ENCODE assay signal across 17 cellular contexts in the genomic region with DNA sequence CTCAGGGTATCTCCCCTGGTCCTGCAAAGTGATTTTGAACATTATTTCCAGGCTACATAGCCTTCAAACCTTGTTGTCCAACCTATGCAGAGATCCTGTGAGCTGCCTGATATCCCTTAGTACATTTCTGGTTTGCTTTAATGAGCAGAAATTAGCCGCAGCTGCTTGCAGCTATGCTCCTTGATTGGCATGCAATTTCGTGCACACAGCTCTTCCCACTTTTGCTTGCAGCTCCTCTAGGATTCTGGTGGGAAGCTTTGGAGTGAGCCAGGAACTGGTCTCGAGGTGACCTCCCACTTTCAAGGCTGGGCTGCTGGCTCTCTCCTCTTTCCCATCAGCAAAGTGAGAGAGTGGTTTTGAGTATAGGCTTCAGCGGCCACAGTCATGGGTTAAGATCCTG. TPM values are rescaled to one million over a fixed set of nuclear protein-coding genes. Genes with fewer than 3 reads are reported as not detected.
DNase-seq lines count a peak whose midpoint lies in the region; ATAC-seq and TF ChIP-seq lines count a peak whose summit lies in the region.
"Had no signal": no experiment of that assay in that cellular context is flagged by ENCODE, and none has a peak within 500 bp of the region (broad histone marks: within the 10 kb centered on the region; RNA-seq: fewer than 3 reads in every experiment).

No MANE protein-coding gene starts in this region.

- no peak overlapping the region for H3K27ac ChIP-seq in heart right ventricle
- no peak overlapping the region for H3K27ac ChIP-seq in RWPE2 (ENCODE audit: poor library complexity, severe bottlenecking)

- TF ChIP-seq CTCF in heart right ventricle (IDR thresholded peaks at IDR 0.05) = no peak
- no peak for TF ChIP-seq CTCF in RWPE2 (IDR thresholded peaks at IDR 0.05; ENCODE audit: poor library complexity, severe bottlenecking)

- H3K9me3 ChIP-seq in heart right ventricle = no peaks in the 10 kb centered on the region
- no peaks in the 10 kb centered on the region for H3K9me3 ChIP-seq in RWPE2 (ENCODE audit: severe bottlenecking)
- H3K9me3 ChIP-seq: HAP-1 had no signal

- H3K4me1 ChIP-seq in heart right ventricle (no peaks in the 10 kb centered on the region), RWPE2 (ENCODE audit: insufficient read depth, poor library complexity, severe bottlenecking) (no peaks in the 10 kb centered on the region)
- H3K4me1 ChIP-seq: Caco-2, HAP-1 had no signal

- intact Hi-C loops in cardiac septum (cut with DNase I) = no loop called here
- intact Hi-C loops in heart right ventricle (cut with DNase I) = no loop called here

- ATAC-seq in heart right ventricle = no peak
- ATAC-seq in RWPE2 (ENCODE audit: low read depth) = no peak
- no peak for ATAC-seq in GM21360 (IDR thresholded peaks at IDR 0.05; ENCODE audit: unreplicated experiment)
- ATAC-seq: CD8-positive, alpha-beta T cell; GM12878; GM23338 had no signal

- DNase-seq in cardiac septum (ENCODE audit: low spot score) (peak; percentile 27), heart right ventricle (no peak), RWPE2 (ENCODE audit: low spot score) (peak; percentile 7), putamen (ENCODE audit: low spot score) (peak; percentile 20), EL (no peak)
- DNase-seq: C1 segment of cervical spinal cord; Caco-2; CD4-positive, CD25-positive, alpha-beta regulatory T cell; CD8-positive, alpha-beta T cell; DMS153; DND-41; GDM1; HFFc6 had no signal

- H3K36me3 ChIP-seq in heart right ventricle = no peaks in the 10 kb centered on the region
- no peaks in the 10 kb centered on the region for H3K36me3 ChIP-seq in RWPE2 (ENCODE audit: low read depth)
- H3K36me3 ChIP-seq: HAP-1 had no signal

- H3K4me3 ChIP-seq in heart right ventricle (no peak overlapping the region), RWPE2 (ENCODE audit: severe bottlenecking) (no peak overlapping the region)
- H3K4me3 ChIP-seq: GM12878, GM23338, HAP-1 had no signal

- WGBS in heart right ventricle, 2 donors = 74 to 79% methylated on average over 4 of the region's 4 CpGs

- H3K27me3 ChIP-seq in heart right ventricle (peaks cover 0 to 30% (median 3%) of the 10 kb centered on the region in 7 donors), RWPE2 (ENCODE audit: insufficient read depth, poor library complexity, severe bottlenecking) (no peaks in the 10 kb centered on the region)

RNA-seq across cellular contexts. Expression of a gene that starts 45.8 kb away (rescaled TPM):
- total RNA-seq in cardiac septum = 38.0 TPM
- 10 to 100 TPM; 27.4 to 46.9 (median 32.0) TPM for total RNA-seq in heart right ventricle
- 10 to 100 TPM; 15.1 to 27.5 TPM for polyA plus RNA-seq in heart right ventricle

Comparison
In these comparisons a context has a peak if more than half of its experiments do, and no peak if none do; other contexts are left out.
1. DNase-seq: peak in cardiac septum (single experiment), RWPE2 (single experiment) and putamen (single experiment); none in heart right ventricle (0 of 2) and EL (single experiment).